ENCODE assay signal across 10 cellular contexts in genomic region chr4:7191546-7192251, GRCh38. TPM values are rescaled to one million over a fixed set of nuclear protein-coding genes. Genes with fewer than 3 reads are reported as not detected.
DNase-seq lines count a peak whose midpoint lies in the region; ATAC-seq and TF ChIP-seq lines count a peak whose summit lies in the region.
"Had no signal": no experiment of that assay in that cellular context is flagged by ENCODE, and none has a peak within 500 bp of the region (broad histone marks: within the 10 kb centered on the region; RNA-seq: fewer than 3 reads in every experiment).

No MANE protein-coding gene starts in this region.

- intact Hi-C loops in CD4-positive, alpha-beta T cell (cut with DNase I, micrococcal nuclease): loop anchor here (5.0 to 10.0 kb wide), 4 partner anchors 531 to 793 kb away; no protein-coding TSS in a partner anchor
- intact Hi-C loops in PC-3 (cut with micrococcal nuclease) (loop anchor here (1.0 kb wide), 1 partner anchor 105 kb away; no protein-coding TSS in a partner anchor), ovary (cut with DNase I) (loop anchor here (2.0 to 5.0 kb wide), 7 partner anchors 105 to 531 kb away; no protein-coding TSS in a partner anchor)

- peak overlapping the region; percentile 62 for H3K4me3 Mint-ChIP-seq in CD4-positive, alpha-beta T cell
- H3K4me3 Mint-ChIP-seq: activated CD4-positive, alpha-beta T cell treated with anti-CD3 and anti-CD28 coated beads for 36 hours had no signal

- H3K27me3 ChIP-seq in CD4-positive, alpha-beta T cell (ENCODE audit: control insufficient read depth, insufficient read depth, low read length): peaks cover 56% of the 10 kb centered on the region
- H3K27me3 ChIP-seq in PC-3 (ENCODE audit: low read length) (no peaks in the 10 kb centered on the region), hepatocyte (peaks cover 51% of the 10 kb centered on the region), ovary (no peaks in the 10 kb centered on the region)

- no peak overlapping the region for H3K27ac ChIP-seq in CD4-positive, alpha-beta T cell (ENCODE audit: low read depth, low read length)
- H3K27ac ChIP-seq in PC-3 (ENCODE audit: low read length) (no peak overlapping the region), hepatocyte (no peak overlapping the region), ovary (peak overlapping the region in 1 of 2 donors; percentile 32), substantia nigra (ENCODE audit: low read depth, low read length, poor library complexity, severe bottlenecking) (no peak overlapping the region)

- peaks cover 37% of the 10 kb centered on the region for H3K4me1 ChIP-seq in PC-3 (ENCODE audit: insufficient read depth, low read length)
- H3K4me1 ChIP-seq in hepatocyte (ENCODE audit: insufficient read depth): peaks cover 7% of the 10 kb centered on the region
- H3K4me1 ChIP-seq in ovary (ENCODE audit: insufficient read depth): peaks cover 8% of the 10 kb centered on the region

- no peak for TF ChIP-seq EP300 in ovary (IDR thresholded peaks at IDR 0.05)

- no peak for ATAC-seq in CD4-positive, alpha-beta T cell (ENCODE audit: poor library complexity)
- ATAC-seq in PC-3: peak; percentile 12

- H3K79me2 ChIP-seq in PC-3 (ENCODE audit: low read length): peaks cover 26% of the 10 kb centered on the region
- H3K79me2 ChIP-seq in hepatocyte: no peaks in the 10 kb centered on the region

- H3K4me2 ChIP-seq in PC-3 (ENCODE audit: low read length): peak overlapping the region; percentile 86
- peak overlapping the region; percentile 92 for H3K4me2 ChIP-seq in hepatocyte

- WGBS in hepatocyte (ENCODE audit: low lambda C conversion rate, missing lambda C conversion rate): 74% methylated on average over 21 of the region's 22 CpGs
- 52 to 64% (median 59%) methylated on average over 18 to 22 of the region's 22 CpGs for WGBS in ovary, 3 donors

- H3K4me3 ChIP-seq in PC-3 (ENCODE audit: low read length) (peak overlapping the region; percentile 64), hepatocyte (no peak overlapping the region), ovary (peak overlapping the region; percentile 32)

- DNase-seq in CD4-positive, alpha-beta T cell: no peak
- DNase-seq in PC-3 (no peak), hepatocyte (ENCODE audit: low spot score) (no peak), ovary (peak in 3 of 5 donors; percentile 37 to 52 (median 47)), NCI-H345 treated with DMSO at 0.1 percent for 48 hours (lab: John Stamatoyannopoulos, UW; ENCODE audit: unreplicated experiment) (no peak), GOT3 (lab: John Stamatoyannopoulos, UW) (no peak), substantia nigra (lab: John Stamatoyannopoulos, UW) (no peak), NCI-H2196 treated with DMSO at 0.1 percent for 48 hours (lab: John Stamatoyannopoulos, UW; ENCODE audit: unreplicated experiment) (no peak)

- no peaks in the 10 kb centered on the region for H3K9me3 ChIP-seq in CD4-positive, alpha-beta T cell (ENCODE audit: control insufficient read depth, low read length)
- H3K9me3 ChIP-seq in PC-3 (ENCODE audit: low read length) (no peaks in the 10 kb centered on the region), hepatocyte (ENCODE audit: low read depth) (no peaks in the 10 kb centered on the region), ovary (no peaks in the 10 kb centered on the region)
- H3K9me3 ChIP-seq: tibial nerve had no signal

- no peak for TF ChIP-seq CTCF in CD4-positive, alpha-beta T cell (IDR thresholded peaks at IDR 0.05)
- no peak for TF ChIP-seq CTCF in PC-3 (conservative IDR thresholded peaks at IDR 0.05; ENCODE audit: low read depth, low read length)
- TF ChIP-seq CTCF in hepatocyte (IDR thresholded peaks at IDR 0.05; ENCODE audit: poor library complexity): no peak
- TF ChIP-seq CTCF in ovary (IDR thresholded peaks at IDR 0.05): no peak

- H3K36me3 Mint-ChIP-seq in CD4-positive, alpha-beta T cell (ENCODE audit: low read depth): no peaks in the 10 kb centered on the region

- BruUV-seq in PC-3 (replicated peaks; lab: Mats Ljungman, UMichigan): no TSS peak

- H3K9me3 Mint-ChIP-seq in CD4-positive, alpha-beta T cell: no peaks in the 10 kb centered on the region

- H3K36me3 ChIP-seq in PC-3 (ENCODE audit: low read depth, low read length) (no peaks in the 10 kb centered on the region), hepatocyte (replicated peaks; ENCODE audit: insufficient read depth, low read depth) (no peaks in the 10 kb centered on the region), ovary (no peaks in the 10 kb centered on the region)
- H3K36me3 ChIP-seq: tibial nerve had no signal

- H4K20me1 ChIP-seq in PC-3 (ENCODE audit: low read length) (no peaks in the 10 kb centered on the region), hepatocyte (ENCODE audit: insufficient read depth, poor library complexity, severe bottlenecking) (no peaks in the 10 kb centered on the region)

- peak overlapping the region; percentile 58 for H3K9ac ChIP-seq in PC-3 (ENCODE audit: low read length)

- POLR2A ChIA-PET in CD4-positive, alpha-beta T cell (lab: Charles Lee): no interaction called here
- POLR2A ChIA-PET in PC-3 (lab: Charles Lee; ENCODE audit: unreplicated experiment): no interaction called here

- H3K27me3 Mint-ChIP-seq in CD4-positive, alpha-beta T cell: peaks cover 71% of the 10 kb centered on the region

- H3K27ac Mint-ChIP-seq in CD4-positive, alpha-beta T cell: no peak overlapping the region
- H3K27ac Mint-ChIP-seq: activated CD4-positive, alpha-beta T cell treated with anti-CD3 and anti-CD28 coated beads for 36 hours had no signal

- CTCF ChIA-PET in CD4-positive, alpha-beta T cell (lab: Charles Lee): no interaction called here
- CTCF ChIA-PET in PC-3 (lab: Charles Lee): interaction anchor here (0.6 to 1.2 kb wide), 2 partner anchors 104 to 144 kb away, joined by 3 to 12 read pairs; no protein-coding TSS in a partner anchor

- no peaks in the 10 kb centered on the region for H3K4me1 Mint-ChIP-seq in CD4-positive, alpha-beta T cell (ENCODE audit: low read depth)
- H3K4me1 Mint-ChIP-seq: activated CD4-positive, alpha-beta T cell treated with anti-CD3 and anti-CD28 coated beads for 36 hours had no signal

- H3F3A ChIP-seq in PC-3 (ENCODE audit: low read length, unreplicated experiment): no peaks in the 10 kb centered on the region

- H3K9me2 ChIP-seq in PC-3 (replicated peaks; ENCODE audit: low read length): no peaks in the 10 kb centered on the region
- H3K9me2 ChIP-seq in hepatocyte (replicated peaks; ENCODE audit: insufficient read depth): no peaks in the 10 kb centered on the region

- H2AFZ ChIP-seq in PC-3 (ENCODE audit: low read length): peak overlapping the region; percentile 87
- peak overlapping the region; percentile 40 for H2AFZ ChIP-seq in hepatocyte

- no peak for TF ChIP-seq POLR2A in ovary (IDR thresholded peaks at IDR 0.05)

RNA-seq across cellular contexts. Expression of gene SORCS2, which starts 0.6 kb away (rescaled TPM):
- not detected for total RNA-seq in CD4-positive, alpha-beta T cell
- total RNA-seq in PC-3 (2014; rRNA removed) (4.1 and 6.6 TPM in 2 replicates), hepatocyte (1.6 and 2.4 TPM in 2 replicates), ovary (10 to 100 TPM in 3 of 7 donors, 1 to 10 TPM in 3, under 1 TPM in 1; 0.60 to 23.9 (median 7.1) TPM)
- polyA plus RNA-seq in hepatocyte (1.1 and 4.8 TPM in 2 replicates), ovary (10 to 100 TPM in 1 of 2 donors, 1 to 10 TPM in 1; 3.9 to 10.9 TPM)

Comparison
In these comparisons a context has a peak if more than half of its experiments do, and no peak if none do; other contexts are left out.
1. DNase-seq: peak in ovary (3 of 5); none in CD4-positive, alpha-beta T cell (0 of 10), PC-3 (single experiment), hepatocyte (single experiment), NCI-H345 treated with DMSO at 0.1 percent for 48 hours (single experiment), GOT3 (single experiment), substantia nigra (0 of 49) and NCI-H2196 treated with DMSO at 0.1 percent for 48 hours (single experiment).